In the genomic region with DNA sequence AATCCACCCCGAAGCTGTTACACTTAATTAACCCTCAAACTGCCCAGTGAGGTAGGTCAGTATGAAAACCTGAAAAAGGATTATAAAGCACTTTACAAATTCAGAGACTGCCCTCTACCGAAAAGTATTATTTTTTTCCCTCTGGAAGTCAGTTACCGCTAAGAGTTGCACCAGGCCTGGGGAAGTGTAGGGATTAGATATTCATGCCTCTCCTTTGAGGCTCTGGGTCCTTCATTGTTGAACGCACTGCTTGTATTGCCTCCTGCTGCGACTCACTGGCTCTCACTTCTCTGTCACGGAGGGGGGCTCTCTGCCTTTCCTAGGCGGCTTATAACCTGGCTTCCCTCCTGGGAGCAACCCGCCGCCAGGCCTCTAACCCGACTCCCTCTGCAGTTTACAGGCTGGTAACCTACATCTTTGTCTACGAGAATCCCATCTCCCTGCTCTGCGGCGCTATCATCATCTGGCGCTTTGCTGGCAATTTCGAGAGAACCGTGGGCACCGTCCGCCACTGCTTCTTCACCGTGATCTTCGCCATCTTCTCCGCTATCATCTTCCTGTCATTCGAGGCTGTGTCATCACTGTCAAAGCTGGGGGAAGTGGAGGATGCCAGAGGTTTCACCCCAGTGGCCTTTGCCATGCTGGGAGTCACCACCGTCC, we compare ENCODE assay signal across 16 cellular contexts. TPM values are rescaled to one million over a fixed set of nuclear protein-coding genes. Genes with fewer than 3 reads are reported as not detected.
A peak's percentile ranks its signal among the peaks of the same experiment; 100 is the strongest.
DNase-seq lines count a peak whose midpoint lies in the region; ATAC-seq and TF ChIP-seq lines count a peak whose summit lies in the region.
"Had no signal": no experiment of that assay in that cellular context is flagged by ENCODE, and none has a peak within 500 bp of the region (broad histone marks: within the 10 kb centered on the region; RNA-seq: fewer than 3 reads in every experiment).

No MANE protein-coding gene starts in this region.

- H3K4me1 Mint-ChIP-seq in brain (peaks cover 41% of the 10 kb centered on the region), memory B cell (peaks cover 17% of the 10 kb centered on the region)

- H3K36me3 ChIP-seq in A673 (ENCODE audit: insufficient read depth, low read length, poor library complexity, severe bottlenecking) (peaks cover 39% of the 10 kb centered on the region), H7 (replicated peaks; ENCODE audit: control insufficient read depth, insufficient read depth, low read length) (peaks cover 33% of the 10 kb centered on the region), hepatocyte (replicated peaks; ENCODE audit: insufficient read depth, low read depth) (no peaks in the 10 kb centered on the region)

- no peaks in the 10 kb centered on the region for H3K9me3 ChIP-seq in A673 (ENCODE audit: low read depth, low read length, poor library complexity, severe bottlenecking)
- no peaks in the 10 kb centered on the region for H3K9me3 ChIP-seq in hepatocyte (ENCODE audit: low read depth)
- H3K9me3 ChIP-seq: SK-N-SH had no signal

- peak; percentile 45 for TF ChIP-seq CTCF in A673 (conservative IDR thresholded peaks at IDR 0.05; ENCODE audit: low read depth, low read length)
- peak in 1 of 2 experiments; percentile 42 for TF ChIP-seq CTCF in brain (conservative IDR thresholded peaks at IDR 0.05)
- TF ChIP-seq CTCF in hepatocyte (IDR thresholded peaks at IDR 0.05; ENCODE audit: poor library complexity): no peak

- DNase-seq in A673 (ENCODE audit: low spot score) (peak; percentile 63), H7 (peak; percentile 75), memory B cell (ENCODE audit: low spot score in 2 of 2) (no peak), hepatocyte (ENCODE audit: low spot score) (no peak), NCI-H1436 treated with DMSO at 0.1 percent for 48 hours (lab: John Stamatoyannopoulos, UW) (no peak)
- DNase-seq: DMS153, NCI-H1436, NCI-H446 treated with DMSO at 0.1 percent for 48 hours, SK-N-SH had no signal

- ATAC-seq in memory B cell (ENCODE audit: low read depth) (no peak), GM21576 (IDR thresholded peaks at IDR 0.05; ENCODE audit: unreplicated experiment) (no peak), GM19463 (IDR thresholded peaks at IDR 0.05; ENCODE audit: unreplicated experiment) (no peak)
- ATAC-seq: HCT116 had no signal

- H3K4me3 Mint-ChIP-seq in brain (peak overlapping the region; percentile 66 to 97 (median 93)), memory B cell (peak overlapping the region; percentile 3)
- H3K4me3 Mint-ChIP-seq: activated naive CD8-positive, alpha-beta T cell had no signal

- no peaks in the 10 kb centered on the region for H4K20me1 ChIP-seq in hepatocyte (ENCODE audit: insufficient read depth, poor library complexity, severe bottlenecking)

- peaks cover 49% of the 10 kb centered on the region for H3K79me2 ChIP-seq in hepatocyte

- POLR2A ChIA-PET in A673 (lab: Charles Lee; ENCODE audit: low non-redundant PET): no interaction called here

- intact Hi-C loops in A673 (cut with micrococcal nuclease; ENCODE audit: unreplicated experiment): no loop called here

- BruUV-seq in A673 (replicated peaks; lab: Mats Ljungman, UMichigan): no TSS peak

- H3K27ac Mint-ChIP-seq in brain (peak overlapping the region in 4 of 5 experiments; percentile 52 to 99 (median 75)), memory B cell (no peak overlapping the region)
- H3K27ac Mint-ChIP-seq: dendritic cell treated with granulocyte-macrophage colony-stimulating factor and Interleukin-4, amounts not matched to agents 40 ng/mL and 50 ng/mL, for 4 days had no signal

- H3K27ac ChIP-seq in A673 (ENCODE audit: low read depth, low read length, poor library complexity, severe bottlenecking): no peak overlapping the region
- no peak overlapping the region for H3K27ac ChIP-seq in hepatocyte
- H3K27ac ChIP-seq: HL-60 had no signal

- H3K4me1 ChIP-seq in A673 (ENCODE audit: insufficient read depth, low read length, poor library complexity, severe bottlenecking): peaks cover 18% of the 10 kb centered on the region
- peaks cover 10% of the 10 kb centered on the region for H3K4me1 ChIP-seq in hepatocyte (ENCODE audit: insufficient read depth)

- H3K4me3 ChIP-seq in A673 (ENCODE audit: low read depth, low read length, poor library complexity, severe bottlenecking) (no peak overlapping the region), H7 (ENCODE audit: insufficient read depth, low read depth, low read length) (no peak overlapping the region), hepatocyte (no peak overlapping the region)

- WGBS in hepatocyte (ENCODE audit: low lambda C conversion rate, missing lambda C conversion rate): 85% methylated on average over 23 of the region's 23 CpGs

- CTCF ChIA-PET in A673 (lab: Charles Lee): no interaction called here

- H3K27me3 ChIP-seq in A673 (replicated peaks; ENCODE audit: insufficient read depth, low read depth, low read length, poor library complexity) (no peaks in the 10 kb centered on the region), H7 (ENCODE audit: control insufficient read depth, insufficient read depth, low read length) (peaks cover 2% of the 10 kb centered on the region; the same call in 1 of the 2 replicates), hepatocyte (no peaks in the 10 kb centered on the region)

- no peak overlapping the region for H3K4me2 ChIP-seq in hepatocyte

- H3K27me3 Mint-ChIP-seq in brain: peaks cover 5% of the 10 kb centered on the region
- H3K27me3 Mint-ChIP-seq in memory B cell: no peaks in the 10 kb centered on the region
- H3K27me3 Mint-ChIP-seq: activated naive CD8-positive, alpha-beta T cell; dendritic cell treated with granulocyte-macrophage colony-stimulating factor and Interleukin-4, amounts not matched to agents 40 ng/mL and 50 ng/mL, for 4 days had no signal

- H3K9me3 Mint-ChIP-seq in brain (no peaks in the 10 kb centered on the region), memory B cell (no peaks in the 10 kb centered on the region)
- H3K9me3 Mint-ChIP-seq: dendritic cell treated with granulocyte-macrophage colony-stimulating factor and Interleukin-4, amounts not matched to agents 40 ng/mL and 50 ng/mL, for 4 days had no signal

- H2AFZ ChIP-seq in hepatocyte: no peak overlapping the region

- no peaks in the 10 kb centered on the region for H3K9me2 ChIP-seq in hepatocyte (replicated peaks; ENCODE audit: insufficient read depth)
- H3K9me2 ChIP-seq: SK-N-SH had no signal

- H3K36me3 Mint-ChIP-seq in brain: peaks cover 61% of the 10 kb centered on the region
- peaks cover 13% of the 10 kb centered on the region for H3K36me3 Mint-ChIP-seq in memory B cell

RNA-seq across cellular contexts. Expression of a gene that starts 2.7 kb away (rescaled TPM):
- total RNA-seq in A673 (2021): 86.5 and 89.4 TPM in 2 replicates
- total RNA-seq in H7 (2014; rRNA removed; shearing (Covaris generic)): 23.7 and 28.1 TPM in 2 replicates
- polyA plus RNA-seq in brain (ENCODE audit: insufficient read depth, low read depth, low replicate concordance): 367 TPM
- 57.6 and 61.1 TPM in 2 replicates for total RNA-seq in hepatocyte
- polyA plus RNA-seq in hepatocyte: 177 and 178 TPM in 2 replicates

RNA-seq across cellular contexts. Expression of a gene that starts 33.4 kb away (rescaled TPM):
- total RNA-seq in A673 (2021) (99.3 and 104 TPM in 2 replicates), hepatocyte (102 and 106 TPM in 2 replicates)
- 120 and 142 TPM in 2 replicates for total RNA-seq in H7 (2014; rRNA removed; shearing (Covaris generic))
- polyA plus RNA-seq in brain (ENCODE audit: insufficient read depth, low read depth, low replicate concordance) (109 TPM), hepatocyte (212 and 220 TPM in 2 replicates)

Comparison
In these comparisons a context has a peak if more than half of its experiments do, and no peak if none do; other contexts are left out.
1. DNase-seq: peak in A673 (single experiment) and H7 (single experiment); none in memory B cell (0 of 2), hepatocyte (single experiment) and NCI-H1436 treated with DMSO at 0.1 percent for 48 hours (single experiment).